In genomic region chr13:30112602-30113435, GRCh38 we compare ENCODE assay signal across 8 cellular contexts.
DNase-seq lines count a peak whose midpoint lies in the region; ATAC-seq and TF ChIP-seq lines count a peak whose summit lies in the region.

No MANE protein-coding gene starts in this region.

- H3K36me3 ChIP-seq in HUES48 (ENCODE audit: control insufficient read depth, insufficient read depth, low read length) (no peaks in the 10 kb centered on the region), OCI-LY7 (ENCODE audit: insufficient read depth, low read length) (no peaks in the 10 kb centered on the region)

- H3K4me3 Mint-ChIP-seq in naive B cell = peak overlapping the region; percentile 63 to 87 (median 76)

- H3K27ac ChIP-seq in HUES48 (ENCODE audit: low read depth, low read length) = peak overlapping the region; percentile 48
- H3K27ac ChIP-seq in OCI-LY7 (ENCODE audit: low read depth, low read length, poor library complexity, severe bottlenecking) = no peak overlapping the region
- H3K27ac ChIP-seq in epithelial cell of prostate = no peak overlapping the region

- H3K4me1 Mint-ChIP-seq in naive B cell = peaks cover 11 to 24% (median 20%) of the 10 kb centered on the region in 3 donors

- H3K4me1 ChIP-seq in HUES48 (ENCODE audit: control insufficient read depth, insufficient read depth, low read length) (peaks cover 16% of the 10 kb centered on the region), OCI-LY7 (ENCODE audit: insufficient read depth, low read length, poor library complexity, severe bottlenecking) (peaks cover 9% of the 10 kb centered on the region)

- peak overlapping the region; percentile 52 for H3K4me2 ChIP-seq in OCI-LY7 (ENCODE audit: low read length)

- H3K27ac Mint-ChIP-seq in naive B cell = peak overlapping the region in 3 of 6 donors; percentile 17 to 30 (median 27)

- CTCF ChIA-PET in OCI-LY7 (lab: Charles Lee; ENCODE audit: unreplicated experiment) = interaction anchor here (1.2 to 2.2 kb wide), 3 partner anchors 19 to 342 kb away, joined by 3 to 10 read pairs (median 6); no protein-coding TSS in a partner anchor

- H3K9me3 Mint-ChIP-seq in naive B cell = peaks cover 0 to 2% (median 0%) of the 10 kb centered on the region in 7 donors

- TF ChIP-seq CTCF in OCI-LY7 (conservative IDR thresholded peaks at IDR 0.05; ENCODE audit: low read length) = peak; percentile 99

- peaks cover 8 to 15% (median 14%) of the 10 kb centered on the region in 3 donors for H3K27me3 Mint-ChIP-seq in naive B cell

- H3K4me3 ChIP-seq in HUES48 (ENCODE audit: low read depth, low read length) (no peak overlapping the region), OCI-LY7 (ENCODE audit: low read depth, low read length, poor library complexity, severe bottlenecking) (no peak overlapping the region)

- intact Hi-C loops in OCI-LY7 (cut with micrococcal nuclease; ENCODE audit: unreplicated experiment) = loop anchor here (1.0 to 10.0 kb wide), 3 partner anchors 266 to 932 kb away; no protein-coding TSS in a partner anchor

- H3K79me2 ChIP-seq in OCI-LY7 (ENCODE audit: insufficient read depth, low read depth, low read length) = no peaks in the 10 kb centered on the region

- H3K9me3 ChIP-seq in HUES48 (ENCODE audit: control insufficient read depth, insufficient read depth, low read length) (no peaks in the 10 kb centered on the region), OCI-LY7 (ENCODE audit: low read length) (no peaks in the 10 kb centered on the region)

- POLR2A ChIA-PET in OCI-LY7 (lab: Charles Lee) = interaction anchor here (0.5 to 0.8 kb wide), 5 partner anchors 10 to 93 kb away, joined by 3 to 6 read pairs (median 4); no protein-coding TSS in a partner anchor

- H2AFZ ChIP-seq in OCI-LY7 (ENCODE audit: low read length) = peak overlapping the region; percentile 91

- no TSS peak for BruUV-seq in OCI-LY7 (replicated peaks; lab: Mats Ljungman, UMichigan)

- H4K20me1 ChIP-seq in OCI-LY7 (ENCODE audit: insufficient read depth, low read length) = no peaks in the 10 kb centered on the region

- no peak overlapping the region for H3K9ac ChIP-seq in HUES48 (ENCODE audit: low read depth, low read length)

- DNase-seq in 8988T (peak; percentile 58), OCI-LY7 (ENCODE audit: low spot score) (peak; percentile 81), activated T-cell treated with anti-CD3 and anti-CD28 coated beads for 1 hour (ENCODE audit: low read depth) (peak; percentile 69), epithelial cell of prostate (ENCODE audit: low read depth, low spot score) (peak; percentile 39), naive B cell (peak; percentile 66)
- DNase-seq in stimulated activated CD8-positive, alpha-beta memory T cell treated with anti-CD3 and anti-CD28 coated beads, Interleukin-7, amount 100 ng/mL, for 1 hour (ENCODE audit: low read depth in 2 of 2) = peak; percentile 57 to 62

- H3K27me3 ChIP-seq in HUES48 (ENCODE audit: control insufficient read depth, insufficient read depth, low read length) = peaks cover 19% of the 10 kb centered on the region

- H3K36me3 Mint-ChIP-seq in naive B cell = no peaks in the 10 kb centered on the region

- ATAC-seq in GM18498 (IDR thresholded peaks at IDR 0.05; ENCODE audit: unreplicated experiment) = peak; percentile 53
- peak; percentile 36 to 43 for ATAC-seq in naive B cell (ENCODE audit: low read depth in 2 of 2)

- H3K9me2 ChIP-seq in OCI-LY7 (ENCODE audit: insufficient read depth, low read length) = no peaks in the 10 kb centered on the region
